In the genomic region with DNA sequence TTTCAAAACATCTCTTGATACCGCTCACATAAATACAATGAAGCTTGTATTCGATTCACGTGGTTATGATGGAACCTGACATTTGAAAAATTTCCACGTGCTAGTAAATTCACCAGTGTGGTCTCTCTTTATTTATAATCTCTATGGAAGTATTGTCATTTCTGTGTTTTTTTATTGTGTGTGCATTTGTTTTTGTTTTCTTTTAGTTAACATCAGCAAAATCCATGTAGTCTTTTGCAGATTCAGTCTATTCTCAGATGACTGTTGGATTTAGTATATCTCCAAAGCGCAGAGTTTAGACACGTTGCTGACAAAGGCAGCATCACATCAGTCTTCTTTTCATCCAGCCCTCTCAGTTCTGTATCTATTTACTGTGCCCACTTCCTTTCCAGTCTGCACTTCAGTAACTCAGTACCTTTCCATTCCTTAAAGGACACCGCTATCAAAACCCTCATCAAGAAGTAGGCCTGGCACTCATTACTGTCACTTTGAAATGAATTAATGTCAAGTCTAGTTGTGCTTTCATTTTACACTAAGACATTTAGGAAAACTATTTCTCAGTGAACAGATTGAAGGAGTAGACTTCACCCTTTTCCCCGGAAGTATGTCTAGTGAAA, we compare ENCODE assay signal across 14 cellular contexts.
"Had no signal": no experiment of that assay in that cellular context is flagged by ENCODE, and none has a peak within 500 bp of the region (broad histone marks: within the 10 kb centered on the region; RNA-seq: fewer than 3 reads in every experiment).

No MANE protein-coding gene starts in this region.

- H3K4me3 Mint-ChIP-seq: activated CD4-positive, alpha-beta memory T cell treated with anti-CD3 and anti-CD28 coated beads, Interleukin-2, amount 10 ng/mL, durations not matched to agents 7 days and 5 days; activated naive CD8-positive, alpha-beta T cell treated with anti-CD3 and anti-CD28 coated beads for 36 hours; stimulated activated memory B cell treated with anti-CD40 and anti-IgM and Interleukin-4, amounts not matched to agents 10 μg/mL and 1 μg/mL and 100 μg/mL, for 72 hours had no signal

- H3K36me3 Mint-ChIP-seq: activated naive CD8-positive, alpha-beta T cell treated with anti-CD3 and anti-CD28 coated beads for 36 hours; stimulated activated memory B cell treated with anti-CD40 and anti-IgM and Interleukin-4, amounts not matched to agents 10 μg/mL and 1 μg/mL and 100 μg/mL, for 72 hours had no signal

- H3K9me3 Mint-ChIP-seq: activated CD4-positive, alpha-beta memory T cell treated with anti-CD3 and anti-CD28 coated beads, Interleukin-2, amount 10 ng/mL, durations not matched to agents 7 days and 5 days; activated naive CD8-positive, alpha-beta T cell treated with anti-CD3 and anti-CD28 coated beads for 36 hours; stimulated activated memory B cell treated with anti-CD40 and anti-IgM and Interleukin-4, amounts not matched to agents 10 μg/mL and 1 μg/mL and 100 μg/mL, for 72 hours had no signal

- H3K4me1 Mint-ChIP-seq: activated CD4-positive, alpha-beta memory T cell treated with anti-CD3 and anti-CD28 coated beads, Interleukin-2, amount 10 ng/mL, durations not matched to agents 7 days and 5 days had no signal

- H3K9me3 ChIP-seq: transverse colon had no signal

- H3K4me1 ChIP-seq: transverse colon had no signal

- H3K27ac Mint-ChIP-seq: activated CD4-positive, alpha-beta memory T cell treated with anti-CD3 and anti-CD28 coated beads, Interleukin-2, amount 10 ng/mL, durations not matched to agents 7 days and 5 days; activated naive CD8-positive, alpha-beta T cell treated with anti-CD3 and anti-CD28 coated beads for 36 hours; stimulated activated memory B cell treated with anti-CD40 and anti-IgM and Interleukin-4, amounts not matched to agents 10 μg/mL and 1 μg/mL and 100 μg/mL, for 72 hours had no signal

- H3K27me3 ChIP-seq: transverse colon had no signal

- FAIRE-seq: bronchial epithelial cell, endometrium, small intestine had no signal

- H3K4me3 ChIP-seq: transverse colon had no signal

- H3K36me3 ChIP-seq: transverse colon had no signal

- ATAC-seq: esophagus mucosa; left lobe of liver; stimulated activated memory B cell treated with anti-CD40 and anti-IgM and Interleukin-4, amounts not matched to agents 10 μg/mL and 1 μg/mL and 100 μg/mL, for 72 hours had no signal

- H3K27ac ChIP-seq: transverse colon had no signal

- H3K27me3 Mint-ChIP-seq: activated CD4-positive, alpha-beta memory T cell treated with anti-CD3 and anti-CD28 coated beads, Interleukin-2, amount 10 ng/mL, durations not matched to agents 7 days and 5 days; stimulated activated memory B cell treated with anti-CD40 and anti-IgM and Interleukin-4, amounts not matched to agents 10 μg/mL and 1 μg/mL and 100 μg/mL, for 72 hours had no signal

- DNase-seq: activated CD4-positive, alpha-beta memory T cell treated with anti-CD3 and anti-CD28 coated beads, Interleukin-2, amount 10 ng/mL, durations not matched to agents 7 days and 5 days; activated CD4-positive, alpha-beta T cell treated with anti-CD3 and anti-CD28 coated beads for 1 hour; activated gamma-delta T cell; activated naive CD8-positive, alpha-beta T cell treated with anti-CD3 and anti-CD28 coated beads for 36 hours; activated T-cell treated with anti-CD3 and anti-CD28 coated beads, Interleukin-2, amount 50 U/mL, for 48 hours; mesendoderm; posterior cingulate gyrus; small intestine; transverse colon had no signal
